ENCODE assay signal across 1 cellular context in genomic region chr10:46001187-46001756, GRCh38.
TF ChIP-seq lines count a peak whose summit lies in the region.

No MANE protein-coding gene starts in this region.

TF ChIP-seq in K562, 482 proteins besides CTCF, POLR2A, EP300 and RAD21 (continued from another document and continues in another):
- TF ChIP-seq, protein P1, sequence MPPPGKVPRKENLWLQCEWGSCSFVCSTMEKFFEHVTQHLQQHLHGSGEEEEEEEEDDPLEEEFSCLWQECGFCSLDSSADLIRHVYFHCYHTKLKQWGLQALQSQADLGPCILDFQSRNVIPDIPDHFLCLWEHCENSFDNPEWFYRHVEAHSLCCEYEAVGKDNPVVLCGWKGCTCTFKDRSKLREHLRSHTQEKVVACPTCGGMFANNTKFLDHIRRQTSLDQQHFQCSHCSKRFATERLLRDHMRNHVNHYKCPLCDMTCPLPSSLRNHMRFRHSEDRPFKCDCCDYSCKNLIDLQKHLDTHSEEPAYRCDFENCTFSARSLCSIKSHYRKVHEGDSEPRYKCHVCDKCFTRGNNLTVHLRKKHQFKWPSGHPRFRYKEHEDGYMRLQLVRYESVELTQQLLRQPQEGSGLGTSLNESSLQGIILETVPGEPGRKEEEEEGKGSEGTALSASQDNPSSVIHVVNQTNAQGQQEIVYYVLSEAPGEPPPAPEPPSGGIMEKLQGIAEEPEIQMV (tag; conservative IDR thresholded peaks at IDR 0.05; ENCODE audit: low read depth), result no peak; the same call in 1 of the 2 replicates
- TF ChIP-seq SIN3B (IDR thresholded peaks at IDR 0.05; ENCODE audit: low read depth) (no peak), SMARCA4 (IDR thresholded peaks at IDR 0.05) (peak; percentile 100), ESRRB (CRISPR knock-in tag; IDR thresholded peaks at IDR 0.05; ENCODE audit: borderline replicate concordance) (no peak), HMG20B (CRISPR knock-in tag; IDR thresholded peaks at IDR 0.05) (no peak), SP1 (CRISPR knock-in tag; IDR thresholded peaks at IDR 0.05) (peak; percentile 75), FUS (optimal IDR thresholded peaks at IDR 0.05; ENCODE audit: low read depth, low read length) (no peak), HNRNPUL1 (IDR thresholded peaks at IDR 0.05; ENCODE audit: low read length) (no peak), NFRKB (IDR thresholded peaks at IDR 0.05; ENCODE audit: low read depth) (0 out of 2 replicates have a peak, but pooled peaks have one; percentile 42), POLR3A (IDR thresholded peaks at IDR 0.05; ENCODE audit: borderline replicate concordance, extremely low read depth, insufficient read depth, insufficient read length) (no peak), RFX7 (CRISPR knock-in tag; IDR thresholded peaks at IDR 0.05) (no peak), FOXA3 (CRISPR knock-in tag; conservative IDR thresholded peaks at IDR 0.05 in 1 of 2, IDR thresholded peaks at IDR 0.05 in 1 of 2) (0 out of 4 replicates have a peak, but pooled peaks have one; percentile 11 to 22), RNF2 (IDR thresholded peaks at IDR 0.05) (peak; percentile 93), HNRNPK (IDR thresholded peaks at IDR 0.05; ENCODE audit: low read depth, low read length, poor library complexity, severe bottlenecking) (no peak), ZNF75A (CRISPR knock-in tag; IDR thresholded peaks at IDR 0.05) (0 out of 2 replicates have a peak, but pooled peaks have one; percentile 52), ZNF24 (IDR thresholded peaks at IDR 0.05) (peak; percentile 76; the same call in 1 of the 2 replicates), NR1H2 (CRISPR knock-in tag; IDR thresholded peaks at IDR 0.05) (0 out of 2 replicates have a peak, but pooled peaks have one; percentile 71), MTA2 (IDR thresholded peaks at IDR 0.05; ENCODE audit: low read depth) (peak; percentile 100), CTCFL (IDR thresholded peaks at IDR 0.05; ENCODE audit: borderline replicate concordance, insufficient read depth, low read depth, low read length, poor library complexity, severe bottlenecking) (no peak), ZNF764 (CRISPR knock-in tag; IDR thresholded peaks at IDR 0.05; ENCODE audit: low read depth) (no peak), KDM2B (CRISPR knock-in tag; IDR thresholded peaks at IDR 0.05) (no peak), PCBP1 (IDR thresholded peaks at IDR 0.05; ENCODE audit: low read depth, low read length, poor library complexity, severe bottlenecking) (no peak), NFYB (IDR thresholded peaks at IDR 0.05; ENCODE audit: extremely low read depth, insufficient read length) (no peak), ETV6 (IDR thresholded peaks at IDR 0.05; ENCODE audit: borderline replicate concordance in 1 of 2, low read depth in 2 of 2, low read length in 1 of 2) (peak in 1 of 2 experiments; percentile 65; a peak in 1 of 4 replicates), ETV6 (CRISPR knock-in tag; IDR thresholded peaks at IDR 0.05; ENCODE audit: borderline replicate concordance) (no peak), ZNF561 (CRISPR knock-in tag; conservative IDR thresholded peaks at IDR 0.05) (no peak), SAFB2 (IDR thresholded peaks at IDR 0.05; ENCODE audit: borderline replicate concordance, low read depth, low read length, severe bottlenecking) (no peak), HNRNPH1 (optimal IDR thresholded peaks at IDR 0.05; ENCODE audit: low read depth, low read length) (no peak), ELF2 (CRISPR knock-in tag; IDR thresholded peaks at IDR 0.05) (no peak), KAT7 (CRISPR knock-in tag; IDR thresholded peaks at IDR 0.05; ENCODE audit: borderline replicate concordance) (no peak), ATF1 (CRISPR knock-in tag; IDR thresholded peaks at IDR 0.05) (no peak), ATF1 (tag; IDR thresholded peaks at IDR 0.05) (peak; percentile 96), FIP1L1 (IDR thresholded peaks at IDR 0.05; ENCODE audit: low read depth, low read length, poor library complexity, severe bottlenecking) (no peak), RBM17 (IDR thresholded peaks at IDR 0.05; ENCODE audit: borderline replicate concordance, low read depth, low read length) (no peak), KDM4B (IDR thresholded peaks at IDR 0.05; ENCODE audit: borderline replicate concordance in 2 of 2, low read depth in 1 of 2) (no peak), NUFIP1 (IDR thresholded peaks at IDR 0.05; ENCODE audit: partially characterized antibody) (peak; percentile 16), HMG20A (CRISPR knock-in tag; conservative IDR thresholded peaks at IDR 0.05) (no peak), ETV5 (CRISPR knock-in tag; IDR thresholded peaks at IDR 0.05; ENCODE audit: low read depth) (peak; percentile 79), ZNF511 (CRISPR knock-in tag; IDR thresholded peaks at IDR 0.05) (no peak), ZNF143 (CRISPR knock-in tag; IDR thresholded peaks at IDR 0.05) (no peak), HCFC1 (IDR thresholded peaks at IDR 0.05; ENCODE audit: low read depth, low read length) (no peak; the same call in 1 of the 2 replicates), ZNF232 (CRISPR knock-in tag; IDR thresholded peaks at IDR 0.05) (no peak), ZNF655 (CRISPR knock-in tag; IDR thresholded peaks at IDR 0.05) (no peak), XRCC5 (IDR thresholded peaks at IDR 0.05; ENCODE audit: low read depth, low read length) (no peak), ZNF79 (CRISPR knock-in tag; IDR thresholded peaks at IDR 0.05; ENCODE audit: low read depth) (0 out of 2 replicates have a peak, but pooled peaks have one; percentile 13), ZKSCAN3 (CRISPR knock-in tag; IDR thresholded peaks at IDR 0.05) (no peak), BCOR (IDR thresholded peaks at IDR 0.05) (peak; percentile 91), CREB1 (IDR thresholded peaks at IDR 0.05) (peak; percentile 90), CREB1 (CRISPR knock-in tag; IDR thresholded peaks at IDR 0.05) (peak; percentile 40), SNIP1 (IDR thresholded peaks at IDR 0.05; ENCODE audit: low read depth) (no peak), ZNF780A (CRISPR knock-in tag; IDR thresholded peaks at IDR 0.05) (no peak), ARID2 (IDR thresholded peaks at IDR 0.05) (no peak), HLTF (IDR thresholded peaks at IDR 0.05) (peak; percentile 99), MEF2D (tag; conservative IDR thresholded peaks at IDR 0.05; ENCODE audit: low read depth) (peak; percentile 90), ZBTB1 (CRISPR knock-in tag; IDR thresholded peaks at IDR 0.05; ENCODE audit: borderline replicate concordance, low read depth) (no peak), ZNF778 (CRISPR knock-in tag; IDR thresholded peaks at IDR 0.05) (no peak), NFIX (CRISPR knock-in tag; IDR thresholded peaks at IDR 0.05; ENCODE audit: low read depth) (no peak), SREBF2 (CRISPR knock-in tag; IDR thresholded peaks at IDR 0.05) (no peak), GATA2 (CRISPR knock-in tag; IDR thresholded peaks at IDR 0.05) (peak; percentile 99)
- TF ChIP-seq, protein P2, sequence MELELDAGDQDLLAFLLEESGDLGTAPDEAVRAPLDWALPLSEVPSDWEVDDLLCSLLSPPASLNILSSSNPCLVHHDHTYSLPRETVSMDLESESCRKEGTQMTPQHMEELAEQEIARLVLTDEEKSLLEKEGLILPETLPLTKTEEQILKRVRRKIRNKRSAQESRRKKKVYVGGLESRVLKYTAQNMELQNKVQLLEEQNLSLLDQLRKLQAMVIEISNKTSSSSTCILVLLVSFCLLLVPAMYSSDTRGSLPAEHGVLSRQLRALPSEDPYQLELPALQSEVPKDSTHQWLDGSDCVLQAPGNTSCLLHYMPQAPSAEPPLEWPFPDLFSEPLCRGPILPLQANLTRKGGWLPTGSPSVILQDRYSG (tag; conservative IDR thresholded peaks at IDR 0.05; ENCODE audit: low read depth), result peak; percentile 83; the same call in 1 of the 2 replicates
- TF ChIP-seq, protein P3, sequence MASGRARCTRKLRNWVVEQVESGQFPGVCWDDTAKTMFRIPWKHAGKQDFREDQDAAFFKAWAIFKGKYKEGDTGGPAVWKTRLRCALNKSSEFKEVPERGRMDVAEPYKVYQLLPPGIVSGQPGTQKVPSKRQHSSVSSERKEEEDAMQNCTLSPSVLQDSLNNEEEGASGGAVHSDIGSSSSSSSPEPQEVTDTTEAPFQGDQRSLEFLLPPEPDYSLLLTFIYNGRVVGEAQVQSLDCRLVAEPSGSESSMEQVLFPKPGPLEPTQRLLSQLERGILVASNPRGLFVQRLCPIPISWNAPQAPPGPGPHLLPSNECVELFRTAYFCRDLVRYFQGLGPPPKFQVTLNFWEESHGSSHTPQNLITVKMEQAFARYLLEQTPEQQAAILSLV (tag; IDR thresholded peaks at IDR 0.05), result 0 out of 2 replicates have a peak, but pooled peaks have one; percentile 53
- TF ChIP-seq, protein P4, sequence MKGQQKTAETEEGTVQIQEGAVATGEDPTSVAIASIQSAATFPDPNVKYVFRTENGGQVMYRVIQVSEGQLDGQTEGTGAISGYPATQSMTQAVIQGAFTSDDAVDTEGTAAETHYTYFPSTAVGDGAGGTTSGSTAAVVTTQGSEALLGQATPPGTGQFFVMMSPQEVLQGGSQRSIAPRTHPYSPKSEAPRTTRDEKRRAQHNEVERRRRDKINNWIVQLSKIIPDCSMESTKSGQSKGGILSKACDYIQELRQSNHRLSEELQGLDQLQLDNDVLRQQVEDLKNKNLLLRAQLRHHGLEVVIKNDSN (CRISPR knock-in tag; IDR thresholded peaks at IDR 0.05), result no peak
- TF ChIP-seq, protein P5, sequence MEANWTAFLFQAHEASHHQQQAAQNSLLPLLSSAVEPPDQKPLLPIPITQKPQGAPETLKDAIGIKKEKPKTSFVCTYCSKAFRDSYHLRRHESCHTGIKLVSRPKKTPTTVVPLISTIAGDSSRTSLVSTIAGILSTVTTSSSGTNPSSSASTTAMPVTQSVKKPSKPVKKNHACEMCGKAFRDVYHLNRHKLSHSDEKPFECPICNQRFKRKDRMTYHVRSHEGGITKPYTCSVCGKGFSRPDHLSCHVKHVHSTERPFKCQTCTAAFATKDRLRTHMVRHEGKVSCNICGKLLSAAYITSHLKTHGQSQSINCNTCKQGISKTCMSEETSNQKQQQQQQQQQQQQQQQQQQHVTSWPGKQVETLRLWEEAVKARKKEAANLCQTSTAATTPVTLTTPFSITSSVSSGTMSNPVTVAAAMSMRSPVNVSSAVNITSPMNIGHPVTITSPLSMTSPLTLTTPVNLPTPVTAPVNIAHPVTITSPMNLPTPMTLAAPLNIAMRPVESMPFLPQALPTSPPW (CRISPR knock-in tag; IDR thresholded peaks at IDR 0.05), result peak; percentile 94
- TF ChIP-seq, protein P6, sequence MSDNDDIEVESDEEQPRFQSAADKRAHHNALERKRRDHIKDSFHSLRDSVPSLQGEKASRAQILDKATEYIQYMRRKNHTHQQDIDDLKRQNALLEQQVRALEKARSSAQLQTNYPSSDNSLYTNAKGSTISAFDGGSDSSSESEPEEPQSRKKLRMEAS (CRISPR knock-in tag; IDR thresholded peaks at IDR 0.05), result no peak
- TF ChIP-seq, protein P7, sequence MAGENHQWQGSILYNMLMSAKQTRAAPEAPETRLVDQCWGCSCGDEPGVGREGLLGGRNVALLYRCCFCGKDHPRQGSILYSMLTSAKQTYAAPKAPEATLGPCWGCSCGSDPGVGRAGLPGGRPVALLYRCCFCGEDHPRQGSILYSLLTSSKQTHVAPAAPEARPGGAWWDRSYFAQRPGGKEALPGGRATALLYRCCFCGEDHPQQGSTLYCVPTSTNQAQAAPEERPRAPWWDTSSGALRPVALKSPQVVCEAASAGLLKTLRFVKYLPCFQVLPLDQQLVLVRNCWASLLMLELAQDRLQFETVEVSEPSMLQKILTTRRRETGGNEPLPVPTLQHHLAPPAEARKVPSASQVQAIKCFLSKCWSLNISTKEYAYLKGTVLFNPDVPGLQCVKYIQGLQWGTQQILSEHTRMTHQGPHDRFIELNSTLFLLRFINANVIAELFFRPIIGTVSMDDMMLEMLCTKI (IDR thresholded peaks at IDR 0.05; ENCODE audit: partially characterized antibody), result no peak
- TF ChIP-seq, protein P8, sequence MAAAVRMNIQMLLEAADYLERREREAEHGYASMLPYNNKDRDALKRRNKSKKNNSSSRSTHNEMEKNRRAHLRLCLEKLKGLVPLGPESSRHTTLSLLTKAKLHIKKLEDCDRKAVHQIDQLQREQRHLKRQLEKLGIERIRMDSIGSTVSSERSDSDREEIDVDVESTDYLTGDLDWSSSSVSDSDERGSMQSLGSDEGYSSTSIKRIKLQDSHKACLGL (CRISPR knock-in tag; IDR thresholded peaks at IDR 0.05; ENCODE audit: borderline replicate concordance, poor library complexity, severe bottlenecking), result no peak
- TF ChIP-seq, protein P9, sequence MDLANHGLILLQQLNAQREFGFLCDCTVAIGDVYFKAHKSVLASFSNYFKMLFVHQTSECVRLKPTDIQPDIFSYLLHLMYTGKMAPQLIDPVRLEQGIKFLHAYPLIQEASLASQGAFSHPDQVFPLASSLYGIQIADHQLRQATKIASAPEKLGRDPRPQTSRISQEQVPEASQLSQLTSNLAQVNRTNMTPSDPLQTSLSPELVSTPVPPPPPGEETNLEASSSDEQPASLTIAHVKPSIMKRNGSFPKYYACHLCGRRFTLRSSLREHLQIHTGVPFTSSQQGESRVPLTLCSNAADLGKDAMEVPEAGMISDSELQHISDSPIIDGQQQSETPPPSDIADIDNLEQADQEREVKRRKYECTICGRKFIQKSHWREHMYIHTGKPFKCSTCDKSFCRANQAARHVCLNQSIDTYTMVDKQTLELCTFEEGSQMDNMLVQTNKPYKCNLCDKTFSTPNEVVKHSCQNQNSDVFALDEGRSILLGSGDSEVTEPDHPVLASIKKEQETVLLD (IDR thresholded peaks at IDR 0.05), result peak; percentile 82
